In the genomic region with DNA sequence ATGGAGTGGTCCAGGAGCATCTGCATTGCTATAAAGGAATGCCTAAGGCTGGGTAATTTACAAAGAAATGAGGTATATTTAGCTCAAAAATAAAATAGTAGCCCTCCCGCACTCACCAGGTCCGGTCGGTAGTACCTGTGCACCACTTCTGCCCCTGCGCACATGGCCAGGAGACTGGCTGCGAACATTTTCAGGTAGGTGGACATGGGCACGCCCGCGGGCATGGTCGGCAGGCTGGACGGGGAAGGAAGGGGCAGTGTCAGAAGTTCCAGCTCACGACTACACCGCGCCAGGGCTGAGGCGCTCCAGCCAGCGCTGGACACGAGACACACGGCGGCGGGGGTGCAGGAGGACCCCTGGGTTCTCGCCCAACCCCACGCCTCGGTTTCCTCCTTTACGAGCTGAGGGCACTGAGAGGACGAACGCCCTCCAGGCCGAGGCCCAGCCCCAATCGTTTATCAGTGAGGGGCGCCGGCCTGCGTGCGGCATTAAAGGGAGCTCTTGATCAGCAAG, we compare ENCODE assay signal across 8 cellular contexts. TPM values are rescaled to one million over a fixed set of nuclear protein-coding genes. Genes with fewer than 3 reads are reported as not detected.
DNase-seq lines count a peak whose midpoint lies in the region; ATAC-seq and TF ChIP-seq lines count a peak whose summit lies in the region.

No MANE protein-coding gene starts in this region.

- H3K27me3 ChIP-seq in MG63, result no peaks in the 10 kb centered on the region
- no peaks in the 10 kb centered on the region for H3K27me3 ChIP-seq in lung (ENCODE audit: control insufficient read depth, insufficient read depth)
- no peaks in the 10 kb centered on the region for H3K27me3 ChIP-seq in upper lobe of right lung

- no peaks in the 10 kb centered on the region for H3K9me3 ChIP-seq in MG63
- no peaks in the 10 kb centered on the region for H3K9me3 ChIP-seq in lung (ENCODE audit: control insufficient read depth in 2 of 2, insufficient read depth in 1 of 2, low read length in 1 of 2)
- H3K9me3 ChIP-seq in upper lobe of right lung, result no peaks in the 10 kb centered on the region

- intact Hi-C loops in upper lobe of right lung (cut with DNase I), result no loop called here

- DNase-seq in MG63 (no peak), cardiac fibroblast (ENCODE audit: low read depth in 2 of 2) (no peak), lung (ENCODE audit: low spot score) (peak; percentile 41), upper lobe of right lung (no peak), GOT3 (lab: John Stamatoyannopoulos, UW) (no peak)
- no peak for DNase-seq in stimulated activated CD4-positive, alpha-beta T cell treated with anti-CD3 and anti-CD28 coated beads, Interleukin-4, amount 100 ng/mL, for 1 hour

- TF ChIP-seq CTCF in cardiac fibroblast (IDR thresholded peaks at IDR 0.05; ENCODE audit: low read depth, low read length), result no peak
- no peak for TF ChIP-seq CTCF in lung (IDR thresholded peaks at IDR 0.05; ENCODE audit: control extremely low read depth, extremely low read depth)
- no peak for TF ChIP-seq CTCF in upper lobe of right lung (IDR thresholded peaks at IDR 0.05)

- ATAC-seq in GM18498 (IDR thresholded peaks at IDR 0.05; ENCODE audit: unreplicated experiment) (peak; percentile 39), GM21825 (IDR thresholded peaks at IDR 0.05; ENCODE audit: unreplicated experiment) (peak; percentile 31), lung (ENCODE audit: insufficient read depth, low FRiP score) (peak; percentile 27), upper lobe of right lung (peak; percentile 62)

- H3K36me3 ChIP-seq in MG63 (peaks cover 24% of the 10 kb centered on the region), lung (ENCODE audit: control insufficient read depth in 2 of 2, insufficient read depth in 2 of 2, low read length in 2 of 2) (peaks cover 9 to 16% of the 10 kb centered on the region in 2 donors), upper lobe of right lung (peaks cover 18% of the 10 kb centered on the region)

- H3K4me1 ChIP-seq in lung (ENCODE audit: control insufficient read depth in 2 of 2, insufficient read depth in 2 of 2, low read length in 2 of 2), result peaks cover 4 to 6% of the 10 kb centered on the region in 2 donors
- H3K4me1 ChIP-seq in upper lobe of right lung, result peaks cover 22% of the 10 kb centered on the region

- 1% methylated on average over 30 to 31 of the region's 31 CpGs for WGBS in lung, 2 donors

- H3K27ac ChIP-seq in lung (ENCODE audit: low read depth in 1 of 2, low read length in 1 of 2) (peak overlapping the region; percentile 91 to 92), upper lobe of right lung (peak overlapping the region; percentile 84)

- H3K4me3 ChIP-seq in MG63 (peak overlapping the region; percentile 79), cardiac fibroblast (replicated peaks in 1 of 2; ENCODE audit: low read depth in 2 of 2, low read length in 2 of 2) (peak overlapping the region; percentile 79 to 84), lung (peak overlapping the region; percentile 88), upper lobe of right lung (peak overlapping the region; percentile 92)

RNA-seq across cellular contexts. Expression of a gene that starts 9.1 kb away (rescaled TPM):
- total RNA-seq in MG63 (2014; rRNA removed; shearing (Covaris generic); ENCODE audit: low replicate concordance), result 24.6 and 42.0 TPM in 2 replicates
- total RNA-seq in lung (10 to 100 TPM; 16.9 to 41.0 TPM), upper lobe of right lung (18.1 TPM)
- polyA plus RNA-seq in lung, result 10 to 100 TPM; 10.6 to 15.6 TPM

RNA-seq across cellular contexts. Expression of a gene that starts 26.4 kb away (rescaled TPM):
- 364 and 534 TPM in 2 replicates for total RNA-seq in MG63 (2014; rRNA removed; shearing (Covaris generic); ENCODE audit: low replicate concordance)
- total RNA-seq in lung, result 100 to 1,000 TPM; 390 to 781 TPM
- polyA plus RNA-seq in lung, result 100 to 1,000 TPM; 484 to 773 TPM
- total RNA-seq in upper lobe of right lung, result 676 TPM
